25 cellular contexts compared by ENCODE assay signal in genomic region chr11:17730137-17730536, GRCh38. TPM values are rescaled to one million over a fixed set of nuclear protein-coding genes. Genes with fewer than 3 reads are reported as not detected.
"Had no signal": no experiment of that assay in that cellular context is flagged by ENCODE, and none has a peak within 500 bp of the region (broad histone marks: within the 10 kb centered on the region; RNA-seq: fewer than 3 reads in every experiment).

No MANE protein-coding gene starts in this region.

- H3K4me3 ChIP-seq: esophagus squamous epithelium, heart right ventricle, lung, ovary, psoas muscle, skin epidermis, spleen, testis, tibial artery, upper lobe of left lung had no signal

- H3K27ac ChIP-seq: esophagus squamous epithelium, heart right ventricle, ovary, psoas muscle, skin epidermis, spleen, testis, tibial artery, upper lobe of left lung had no signal

- DNase-seq: cortex of kidney; effector memory CD8-positive, alpha-beta T cell; esophagus squamous epithelium; foreskin melanocyte; heart right ventricle; immature natural killer cell; natural killer cell; right cardiac atrium; stimulated activated CD4-positive, alpha-beta T cell treated with anti-CD3 and anti-CD28 coated beads, Interleukin-4, amount 100 ng/mL, for 4 hours; stimulated activated naive CD8-positive, alpha-beta T cell treated with anti-CD3 and anti-CD28 coated beads, Interleukin-15, Interleukin-2, amounts not matched to agents 100 U/mL and 50 U/mL, for 24 hours; upper lobe of left lung had no signal

- H3K36me3 ChIP-seq: esophagus squamous epithelium, heart right ventricle, ovary, spleen, tibial artery, upper lobe of left lung had no signal

- H3K9me3 ChIP-seq: esophagus squamous epithelium, heart right ventricle, ovary, psoas muscle, spleen, testis, tibial artery, upper lobe of left lung had no signal

- H3K27me3 ChIP-seq: ovary, testis had no signal

RNA-seq across cellular contexts. Expression of gene KCNC1, which starts 4.4 kb away (rescaled TPM):
- total RNA-seq: dermis microvascular lymphatic vessel endothelial cell, esophagus squamous epithelium, left lobe of liver, liver, lung, natural killer cell, spleen, upper lobe of left lung had no signal
- polyA plus RNA-seq: heart right ventricle, spleen had no signal

RNA-seq across cellular contexts. Expression of gene MYOD1, which starts 10.8 kb away (rescaled TPM):
- total RNA-seq: dermis microvascular lymphatic vessel endothelial cell, esophagus squamous epithelium, left lobe of liver, liver, lung, mononuclear cell, natural killer cell, occipital lobe, ovary, renal cortical epithelial cell, right cardiac atrium, spleen, upper lobe of left lung had no signal
- polyA plus RNA-seq: heart right ventricle, immature natural killer cell, liver, lung, neural cell, ovary, right cardiac atrium had no signal
